ENCODE assay signal across 8 cellular contexts in the genomic region with DNA sequence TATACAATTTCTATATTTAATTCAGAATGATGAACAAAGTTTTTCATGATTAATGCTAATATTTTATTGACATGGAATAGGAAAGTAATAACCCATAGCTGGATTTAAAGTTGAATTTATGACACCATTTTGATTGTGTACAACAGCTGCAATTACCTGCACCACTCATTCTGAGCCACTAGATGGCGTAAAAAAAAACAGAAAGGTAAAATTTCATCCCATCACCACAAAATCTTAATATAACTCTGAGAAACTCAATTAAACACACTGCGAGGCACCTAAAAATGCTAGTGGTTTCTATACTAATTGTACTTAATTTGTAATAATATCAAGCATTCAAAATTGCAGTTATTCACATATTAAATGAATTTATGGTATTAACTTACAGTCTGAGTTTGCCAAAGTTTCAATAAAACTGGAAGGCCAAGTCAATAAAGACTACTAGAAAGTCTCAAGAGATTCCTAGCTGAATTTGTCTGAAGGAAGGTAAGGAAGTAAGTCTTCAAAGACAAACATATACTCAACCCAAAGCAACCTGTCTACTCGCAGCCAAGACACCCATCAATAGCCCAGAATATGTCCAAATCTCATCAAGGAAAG.
DNase-seq lines count a peak whose midpoint lies in the region; ATAC-seq and TF ChIP-seq lines count a peak whose summit lies in the region.

No MANE protein-coding gene starts in this region.

- H3K4me3 Mint-ChIP-seq in immature natural killer cell, result no peak overlapping the region

- H3K27ac ChIP-seq in aorta (ENCODE audit: low read depth in 1 of 2, low read length in 2 of 2), result no peak overlapping the region

- no peaks in the 10 kb centered on the region for H3K9me3 Mint-ChIP-seq in immature natural killer cell

- peak; percentile 44 for TF ChIP-seq RAD21 in Ishikawa (IDR thresholded peaks at IDR 0.05; ENCODE audit: low read depth)

- peaks cover 0 to 4% (median 0%) of the 10 kb centered on the region in 3 donors for H3K36me3 Mint-ChIP-seq in immature natural killer cell

- ATAC-seq in aorta (ENCODE audit: low FRiP score), result peak; percentile 57
- ATAC-seq in GM18498 (IDR thresholded peaks at IDR 0.05; ENCODE audit: unreplicated experiment), result no peak
- ATAC-seq in left ventricle myocardium superior, result no peak

- no peaks in the 10 kb centered on the region for H3K27me3 ChIP-seq in aorta (ENCODE audit: control insufficient read depth in 1 of 2, insufficient read depth in 2 of 2, low read length in 1 of 2)

- peaks cover 0 to 2% (median 0%) of the 10 kb centered on the region in 3 donors for H3K27me3 Mint-ChIP-seq in immature natural killer cell (ENCODE audit: low read depth in 3 of 3)

- no peak overlapping the region for H3K27ac Mint-ChIP-seq in immature natural killer cell

- no peak overlapping the region for H3K4me3 ChIP-seq in aorta (ENCODE audit: low read length in 2 of 2)

- H3K9me3 ChIP-seq in aorta (ENCODE audit: control insufficient read depth, low read length), result no peaks in the 10 kb centered on the region

- no peaks in the 10 kb centered on the region for H3K36me3 ChIP-seq in aorta (ENCODE audit: control insufficient read depth in 1 of 2, insufficient read depth in 2 of 2, low read length in 1 of 2)

- 47 to 57% methylated on average over 3 of the region's 3 CpGs for WGBS in aorta, 2 donors

- H3K4me1 Mint-ChIP-seq in immature natural killer cell, result no peaks in the 10 kb centered on the region

- H3K4me1 ChIP-seq in aorta (ENCODE audit: control insufficient read depth in 1 of 2, insufficient read depth in 2 of 2, low read length in 2 of 2), result no peaks in the 10 kb centered on the region

- no peak for TF ChIP-seq EP300 in Ishikawa (IDR thresholded peaks at IDR 0.05; ENCODE audit: borderline replicate concordance)

- intact Hi-C loops in aorta (cut with DNase I), result loop anchor here (5.0 kb wide), 2 partner anchors 180 to 480 kb away; a partner anchor contains a TSS
- intact Hi-C loops in left ventricle myocardium superior (cut with micrococcal nuclease), result loop anchor here (5.0 kb wide), 1 partner anchor 480 kb away; no protein-coding TSS in a partner anchor

- DNase-seq in DMS53 treated with DMSO at 0.1 percent for 48 hours (lab: John Stamatoyannopoulos, UW; ENCODE audit: unreplicated experiment) (peak; percentile 45), SW480 (ENCODE audit: low spot score) (peak; percentile 41), immature natural killer cell (peak; percentile 18 to 34 (median 23)), aorta (no peak), left ventricle myocardium superior (no peak)
- DNase-seq in activated CD4-positive, alpha-beta T cell treated with anti-CD3 and anti-CD28 coated beads for 1 hour, result no peak

TF ChIP-seq in Ishikawa, 13 proteins besides CTCF, POLR2A, EP300 and RAD21:
- TF ChIP-seq TAF1 (IDR thresholded peaks at IDR 0.05; ENCODE audit: low read depth) (no peak), EGR1 (IDR thresholded peaks at IDR 0.05) (no peak)
TF ChIP-seq in Ishikawa: peak in this region for 0.

Comparison
In these comparisons a context has a peak if more than half of its experiments do, and no peak if none do; other contexts are left out.
1. DNase-seq: peak in DMS53 treated with DMSO at 0.1 percent for 48 hours (single experiment), SW480 (single experiment) and immature natural killer cell (3 of 3); none in aorta (0 of 2), activated CD4-positive, alpha-beta T cell treated with anti-CD3 and anti-CD28 coated beads for 1 hour (single experiment) and left ventricle myocardium superior (single experiment).